In genomic region chr15:33296050-33296449, GRCh38 we compare ENCODE assay signal across 17 cellular contexts. TPM values are rescaled to one million over a fixed set of nuclear protein-coding genes. Genes with fewer than 3 reads are reported as not detected.
DNase-seq lines count a peak whose midpoint lies in the region; ATAC-seq and TF ChIP-seq lines count a peak whose summit lies in the region.
"Had no signal": no experiment of that assay in that cellular context is flagged by ENCODE, and none has a peak within 500 bp of the region (broad histone marks: within the 10 kb centered on the region; RNA-seq: fewer than 3 reads in every experiment).

No MANE protein-coding gene starts in this region.

- H2AFZ ChIP-seq in DND-41 (ENCODE audit: low read depth, low read length): no peak overlapping the region
- no peak overlapping the region for H2AFZ ChIP-seq in Loucy (ENCODE audit: low read length)

- TF ChIP-seq CTCF in DND-41 (IDR thresholded peaks at IDR 0.05; ENCODE audit: borderline replicate concordance, extremely low read depth, low read length, poor library complexity, severe bottlenecking): peak; percentile 19
- TF ChIP-seq CTCF in Loucy (conservative IDR thresholded peaks at IDR 0.05; ENCODE audit: low read length): peak; percentile 62
- peak; percentile 58 for TF ChIP-seq CTCF in endodermal cell (conservative IDR thresholded peaks at IDR 0.05)
- no peak for TF ChIP-seq CTCF in mesothelial cell of epicardium (IDR thresholded peaks at IDR 0.05; ENCODE audit: unreplicated experiment)
- TF ChIP-seq CTCF in dorsolateral prefrontal cortex (IDR thresholded peaks at IDR 0.05 in 54 of 56, conservative IDR thresholded peaks at IDR 0.05 in 2 of 56; ENCODE audit: low read depth in 1 of 56, partially characterized antibody in 56 of 56): peak in 1 of 56 donors; percentile 18

- H3K9me3 ChIP-seq in DND-41 (ENCODE audit: insufficient read depth, low read length, severe bottlenecking): no peaks in the 10 kb centered on the region
- no peaks in the 10 kb centered on the region for H3K9me3 ChIP-seq in Loucy (ENCODE audit: insufficient read depth, low read depth, low read length)
- no peaks in the 10 kb centered on the region for H3K9me3 ChIP-seq in endodermal cell (ENCODE audit: control insufficient read depth, low read length)

- H3K9ac ChIP-seq in DND-41 (ENCODE audit: low read depth, low read length): no peak overlapping the region
- no peak overlapping the region for H3K9ac ChIP-seq in Loucy (ENCODE audit: low read depth, low read length, poor library complexity, severe bottlenecking)
- H3K9ac ChIP-seq in endodermal cell (ENCODE audit: extremely low read depth, low read length, poor library complexity, severe bottlenecking): no peak overlapping the region

- H3K9me3 Mint-ChIP-seq in endodermal cell (no peaks in the 10 kb centered on the region), mesothelial cell of epicardium (no peaks in the 10 kb centered on the region)
- H3K9me3 Mint-ChIP-seq: CD4-positive, alpha-beta T cell; H9 had no signal

- intact Hi-C loops in dorsolateral prefrontal cortex (cut with DNase I): no loop called here

- H3K36me3 ChIP-seq in DND-41 (ENCODE audit: insufficient read depth, low read length) (no peaks in the 10 kb centered on the region), Loucy (ENCODE audit: insufficient read depth, low read length) (no peaks in the 10 kb centered on the region), endodermal cell (ENCODE audit: control insufficient read depth, insufficient read depth, low read length) (no peaks in the 10 kb centered on the region)

- H3F3A ChIP-seq in Loucy (ENCODE audit: low read depth): no peaks in the 10 kb centered on the region

- H3K4me1 ChIP-seq in DND-41 (ENCODE audit: insufficient read depth, low read length): no peaks in the 10 kb centered on the region
- H3K4me1 ChIP-seq in Loucy (ENCODE audit: insufficient read depth, low read length, poor library complexity, severe bottlenecking): no peaks in the 10 kb centered on the region
- no peaks in the 10 kb centered on the region for H3K4me1 ChIP-seq in endodermal cell (ENCODE audit: control insufficient read depth, insufficient read depth, low read length)

- no peak for DNase-seq in DND-41
- no peak for DNase-seq in endodermal cell
- DNase-seq in mesothelial cell of epicardium (ENCODE audit: low spot score in 2 of 2, unreplicated experiment in 2 of 2): no peak
- no peak for DNase-seq in epidermal melanocyte (ENCODE audit: insufficient read length, low spot score)
- no peak for DNase-seq in dorsolateral prefrontal cortex
- DNase-seq: ACHN; AML-193; CD4-positive, alpha-beta T cell; DMS153; DMS79; GF-D8; H9; IMR-90 had no signal

- no peaks in the 10 kb centered on the region for H3K9me2 ChIP-seq in Loucy (replicated peaks; ENCODE audit: low read depth, low read length)

- H3K27me3 ChIP-seq in DND-41 (ENCODE audit: insufficient read depth, low read length, poor library complexity): no peaks in the 10 kb centered on the region
- no peaks in the 10 kb centered on the region for H3K27me3 ChIP-seq in Loucy (ENCODE audit: insufficient read depth, low read length, poor library complexity, severe bottlenecking)
- H3K27me3 ChIP-seq in endodermal cell (ENCODE audit: control insufficient read depth, insufficient read depth, low read length, poor library complexity, severe bottlenecking): no peaks in the 10 kb centered on the region
- peaks cover 0 to under 1% (median 0%) of the 10 kb centered on the region in 45 donors for H3K27me3 ChIP-seq in dorsolateral prefrontal cortex

- no peak overlapping the region for H3K27ac ChIP-seq in DND-41 (ENCODE audit: low read length)
- H3K27ac ChIP-seq in endodermal cell (ENCODE audit: low read depth, low read length): no peak overlapping the region
- no peak overlapping the region for H3K27ac ChIP-seq in dorsolateral prefrontal cortex
- H3K27ac ChIP-seq: C4-2B had no signal

- H3K36me3 Mint-ChIP-seq in endodermal cell (ENCODE audit: low read depth) (no peaks in the 10 kb centered on the region), mesothelial cell of epicardium (no peaks in the 10 kb centered on the region)

- no peak for ATAC-seq in DND-41 (ENCODE audit: insufficient read depth, low read depth)
- ATAC-seq: GM12878 had no signal

- H3K4me2 ChIP-seq in DND-41 (ENCODE audit: insufficient read depth, low read length): no peak overlapping the region
- H3K4me2 ChIP-seq in Loucy (ENCODE audit: low read depth, low read length, poor library complexity, severe bottlenecking): no peak overlapping the region

- peaks cover 8% of the 10 kb centered on the region for H3K4me1 Mint-ChIP-seq in endodermal cell
- H3K4me1 Mint-ChIP-seq in mesothelial cell of epicardium: peaks cover 3% of the 10 kb centered on the region
- H3K4me1 Mint-ChIP-seq: H9 had no signal

- no peaks in the 10 kb centered on the region for H4K20me1 ChIP-seq in DND-41 (ENCODE audit: insufficient read depth, low read length)
- H4K20me1 ChIP-seq in Loucy (ENCODE audit: insufficient read depth, low read length, poor library complexity, severe bottlenecking): no peaks in the 10 kb centered on the region

- H3K4me3 Mint-ChIP-seq in endodermal cell (no peak overlapping the region), mesothelial cell of epicardium (no peak overlapping the region)
- H3K4me3 Mint-ChIP-seq: CD4-positive, alpha-beta T cell; H9 had no signal

- no peak overlapping the region for H3K27ac Mint-ChIP-seq in endodermal cell
- H3K27ac Mint-ChIP-seq in mesothelial cell of epicardium: no peak overlapping the region
- H3K27ac Mint-ChIP-seq: CD4-positive, alpha-beta T cell; H9 had no signal

- H3K4me3 ChIP-seq in DND-41 (ENCODE audit: low read depth in 1 of 2, low read length in 2 of 2) (no peak overlapping the region), Loucy (ENCODE audit: low read length, poor library complexity, severe bottlenecking) (no peak overlapping the region), endodermal cell (ENCODE audit: low read length) (no peak overlapping the region), dorsolateral prefrontal cortex (no peak overlapping the region)
- H3K4me3 ChIP-seq: GM12878 had no signal

- peaks cover 4% of the 10 kb centered on the region for H3K27me3 Mint-ChIP-seq in endodermal cell (ENCODE audit: insufficient read depth)
- H3K27me3 Mint-ChIP-seq in mesothelial cell of epicardium (ENCODE audit: low read depth): no peaks in the 10 kb centered on the region

- no peaks in the 10 kb centered on the region for H3K79me2 ChIP-seq in DND-41 (ENCODE audit: insufficient read depth, low read length)
- H3K79me2 ChIP-seq in Loucy (ENCODE audit: insufficient read depth, low read length): no peaks in the 10 kb centered on the region

RNA-seq across cellular contexts. Expression of gene RYR3, which starts 14.7 kb away (rescaled TPM):
- 1 to 10 TPM in 1 of 2 donors, under 1 TPM in 1; 0.71 to 1.4 TPM for total RNA-seq in endodermal cell
- 1.6 TPM for polyA plus RNA-seq in endodermal cell (2013, experiment 1 of 2)
- polyA plus RNA-seq in endodermal cell (2013, experiment 2 of 2): 1.6 TPM
- total RNA-seq in mesothelial cell of epicardium: 2.9 to 3.8 TPM (median 2.9 TPM) in 3 replicates
- total RNA-seq in dorsolateral prefrontal cortex: 100 to 1,000 TPM in 4 of 120 experiments, 10 to 100 TPM in 116; 20.5 to 135 (median 53.1) TPM
- total RNA-seq: CD4-positive, alpha-beta T cell had no signal
- polyA plus RNA-seq: BJ, IMR-90 had no signal
